8 cellular contexts compared by ENCODE assay signal in genomic region chr7:56051339-56052191, GRCh38. TPM values are rescaled to one million over a fixed set of nuclear protein-coding genes. Genes with fewer than 3 reads are reported as not detected.
DNase-seq lines count a peak whose midpoint lies in the region; TF ChIP-seq lines count a peak whose summit lies in the region.

Gene CCT6A (plus strand): TSS chr7:56051765. CDS start chr7:56051849, 84 bp downstream.
Gene PSPH (minus strand): TSS chr7:56051444. CDS start chr7:56021212, 30,232 bp downstream.

- H3K9me2 ChIP-seq in MM.1S (replicated peaks; ENCODE audit: insufficient read depth, low read length), result no peaks in the 10 kb centered on the region

- peak within 1 kb of the TSS; percentile 97 for H3K4me3 Mint-ChIP-seq in neural crest cell

- H3K36me3 Mint-ChIP-seq in neural crest cell (ENCODE audit: low read depth), result peaks cover 3% of the 10 kb centered on the region

- H3K27me3 ChIP-seq in HAP-1 (ENCODE audit: low read depth) (no peaks in the 10 kb centered on the region), MM.1S (replicated peaks; ENCODE audit: insufficient read depth, low read length) (no peaks in the 10 kb centered on the region), stomach smooth muscle (ENCODE audit: control insufficient read depth in 1 of 2, insufficient read depth in 2 of 2, low read length in 2 of 2) (no peaks in the 10 kb centered on the region)

- no peaks in the 10 kb centered on the region for H3K9me3 Mint-ChIP-seq in neural crest cell

- peak within 1 kb of the TSS; percentile 99 for H3K27ac Mint-ChIP-seq in neural crest cell (ENCODE audit: unreplicated experiment)

- peaks cover 43% of the 10 kb centered on the region for H3K4me1 Mint-ChIP-seq in neural crest cell

- H3K27ac ChIP-seq in MM.1S (ENCODE audit: low read length) (peak within 1 kb of the TSS; percentile 56; the same call in 1 of the 2 replicates), stomach smooth muscle (ENCODE audit: low read length) (peak within 1 kb of the TSS; percentile 94)

- peaks cover 8% of the 10 kb centered on the region; the same call in 1 of the 2 replicates for H3F3A ChIP-seq in MM.1S (ENCODE audit: insufficient read depth, low read length)

- in situ Hi-C loops in HAP-1 (cut with MboI; ENCODE audit: low sequenced_read_pairs), result no loop called here

- peaks cover 64% of the 10 kb centered on the region for H3K79me2 ChIP-seq in MM.1S (ENCODE audit: low read length)

- H3K9ac ChIP-seq in ES-I3 (ENCODE audit: low read depth, low read length) (peak within 1 kb of the TSS; percentile 98), MM.1S (ENCODE audit: low read length) (peak within 1 kb of the TSS; percentile 76), stomach smooth muscle (ENCODE audit: low read length in 2 of 2) (peak within 1 kb of the TSS; percentile 97 to 99)

- no peaks in the 10 kb centered on the region for H3K9me3 ChIP-seq in ES-I3 (ENCODE audit: control insufficient read depth, insufficient read depth, low read length)
- no peaks in the 10 kb centered on the region for H3K9me3 ChIP-seq in HAP-1
- H3K9me3 ChIP-seq in MM.1S (replicated peaks; ENCODE audit: insufficient read depth, low read length), result no peaks in the 10 kb centered on the region
- no peaks in the 10 kb centered on the region for H3K9me3 ChIP-seq in stomach smooth muscle (ENCODE audit: control insufficient read depth in 2 of 2, low read length in 2 of 2)

- H3K4me1 ChIP-seq in ES-I3 (ENCODE audit: insufficient read depth, low read length) (no peaks in the 10 kb centered on the region; the same call in 1 of the 2 replicates), HAP-1 (peaks cover 51% of the 10 kb centered on the region), MM.1S (ENCODE audit: low read length) (peaks cover 10% of the 10 kb centered on the region), stomach smooth muscle (ENCODE audit: control insufficient read depth, insufficient read depth, low read length) (peaks cover 31% of the 10 kb centered on the region)

- DNase-seq in HAP-1 (ENCODE audit: low spot score in 2 of 2) (peak; percentile 94 to 97), MM.1S (peak; percentile 97), SIG-M5 (lab: John Stamatoyannopoulos, UW) (peak; percentile 74), activated gamma-delta T cell (lab: John Stamatoyannopoulos, UW) (peak; percentile 91), fibroblast of villous mesenchyme (ENCODE audit: low read depth) (peak; percentile 99), neural crest cell (ENCODE audit: low read depth, low spot score) (peak; percentile 92)

- H3K4me2 ChIP-seq in MM.1S (ENCODE audit: low read depth, low read length), result peak within 1 kb of the TSS; percentile 57

- TF ChIP-seq CTCF in MM.1S (IDR thresholded peaks at IDR 0.05; ENCODE audit: low read length), result no peak
- no peak for TF ChIP-seq CTCF in fibroblast of villous mesenchyme (IDR thresholded peaks at IDR 0.05; ENCODE audit: insufficient read depth, low read depth, low read length)
- no peak for TF ChIP-seq CTCF in neural crest cell (conservative IDR thresholded peaks at IDR 0.05)

- H3K4me3 ChIP-seq in HAP-1, result peak within 1 kb of the TSS; percentile 87
- peak within 1 kb of the TSS; percentile 76 for H3K4me3 ChIP-seq in MM.1S (ENCODE audit: low read length)
- peak within 1 kb of the TSS; percentile 93 for H3K4me3 ChIP-seq in fibroblast of villous mesenchyme (ENCODE audit: low read depth, low read length)
- H3K4me3 ChIP-seq in stomach smooth muscle (ENCODE audit: low read length in 2 of 2), result peak within 1 kb of the TSS; percentile 93 to 98

- H3K36me3 ChIP-seq in ES-I3 (ENCODE audit: insufficient read depth, low read length) (peaks cover 27% of the 10 kb centered on the region), HAP-1 (replicated peaks) (peaks cover 44% of the 10 kb centered on the region), MM.1S (replicated peaks; ENCODE audit: insufficient read depth, low read length) (peaks cover 17% of the 10 kb centered on the region), stomach smooth muscle (ENCODE audit: control insufficient read depth in 2 of 2, insufficient read depth in 2 of 2, low read length in 2 of 2) (peaks cover 10 to 27% of the 10 kb centered on the region in 2 donors)

- no peaks in the 10 kb centered on the region for H3K27me3 Mint-ChIP-seq in neural crest cell (ENCODE audit: low read depth)

- H4K20me1 ChIP-seq in MM.1S (ENCODE audit: insufficient read depth, low read length), result no peaks in the 10 kb centered on the region; the same call in 1 of the 2 replicates

- H2AFZ ChIP-seq in MM.1S (ENCODE audit: low read length), result peak within 1 kb of the TSS; percentile 89

RNA-seq across cellular contexts. Expression of gene CCT6A, which starts in this region (rescaled TPM):
- total RNA-seq in fibroblast of villous mesenchyme, result 148 and 187 TPM in 2 replicates
- 221 and 229 TPM in 2 replicates for total RNA-seq in neural crest cell

RNA-seq across cellular contexts. Expression of gene PSPH, which starts in this region (rescaled TPM):
- total RNA-seq in fibroblast of villous mesenchyme (106 and 125 TPM in 2 replicates), neural crest cell (42.5 and 43.9 TPM in 2 replicates)

Comparison
In these comparisons a context has a peak if more than half of its experiments do, and no peak if none do; other contexts are left out.
1. Peak in every context shown above with its lines: DNase-seq, H3K4me3 ChIP-seq and H3K27ac ChIP-seq.